ENCODE assay signal across 24 cellular contexts in genomic region chr14:37894463-37894862, GRCh38.
A peak's percentile ranks its signal among the peaks of the same experiment; 100 is the strongest.
DNase-seq lines count a peak whose midpoint lies in the region; ATAC-seq, FAIRE-seq and TF ChIP-seq lines count a peak whose summit lies in the region.
"Had no signal": no experiment of that assay in that cellular context is flagged by ENCODE, and none has a peak within 500 bp of the region (broad histone marks: within the 10 kb centered on the region; RNA-seq: fewer than 3 reads in every experiment).

No MANE protein-coding gene starts in this region.

- no peak for TF ChIP-seq RAD21 in H1 (IDR thresholded peaks at IDR 0.05 in 1 of 2, conservative IDR thresholded peaks at IDR 0.05 in 1 of 2; ENCODE audit: low read depth in 2 of 2, low read length in 2 of 2)

- H3K4ac ChIP-seq in H1 (replicated peaks; ENCODE audit: insufficient read length, low read depth, low read length): no peak overlapping the region

- TF ChIP-seq POLR2A in H1 (IDR thresholded peaks at IDR 0.05; ENCODE audit: control extremely low read depth in 1 of 2, low read depth in 2 of 2, low read length in 2 of 2): no peak

- H3K36me3 ChIP-seq in GM23338 (ENCODE audit: insufficient read depth) (no peaks in the 10 kb centered on the region), HUES64 (ENCODE audit: insufficient read depth, low read length) (no peaks in the 10 kb centered on the region), H1 (ENCODE audit: control insufficient read depth in 2 of 4, insufficient read depth in 4 of 4, low read length in 3 of 4) (no peaks in the 10 kb centered on the region)
- H3K36me3 ChIP-seq: BLaER1 had no signal

- H3K27ac ChIP-seq in GM23338 (ENCODE audit: low read depth) (no peak overlapping the region), HUES64 (ENCODE audit: low read depth, low read length) (0 out of 2 replicates have a peak overlapping the region, but pooled peaks have one; percentile 19), H1 (ENCODE audit: low read depth, low read length) (no peak overlapping the region)
- H3K27ac ChIP-seq in CD4-positive, alpha-beta T cell (ENCODE audit: low read depth, low read length): no peak overlapping the region
- H3K27ac ChIP-seq: 22Rv1, BLaER1, C4-2B had no signal

- 19% methylated on average over 1 of the region's 1 CpG for WGBS in HUES64
- 76% methylated on average over 1 of the region's 1 CpG; no CpG with 5 or more reads in 1 of the 2 experiments for WGBS in H1 (ENCODE audit: extremely low coverage in 1 of 2, insufficient coverage in 1 of 2, insufficient read length in 1 of 2, insufficient replicate concordance in 2 of 2, low coverage in 1 of 2, low lambda C conversion rate in 2 of 2, missing lambda C conversion rate in 1 of 2), 2 experiments

- H4K8ac ChIP-seq in H1 (ENCODE audit: extremely low read depth, insufficient read depth, low read length): no peak overlapping the region

- H3K36me3 Mint-ChIP-seq in GM23338 (ENCODE audit: low read depth): peaks cover 9% of the 10 kb centered on the region
- no peaks in the 10 kb centered on the region for H3K36me3 Mint-ChIP-seq in CD4-positive, alpha-beta T cell (ENCODE audit: low read depth)
- no peaks in the 10 kb centered on the region for H3K36me3 Mint-ChIP-seq in activated naive CD4-positive, alpha-beta T cell treated with anti-CD3 and anti-CD28 coated beads for 36 hours (ENCODE audit: low read depth)
- H3K36me3 Mint-ChIP-seq: CD4-positive, CD25-positive, alpha-beta regulatory T cell; CD8-positive, alpha-beta memory T cell had no signal

- H3K56ac ChIP-seq in H1 (replicated peaks; ENCODE audit: insufficient read length, low read depth, low read length): no peak overlapping the region

- no peak overlapping the region for H3K27ac Mint-ChIP-seq in GM23338
- no peak overlapping the region for H3K27ac Mint-ChIP-seq in CD4-positive, alpha-beta T cell
- no peak overlapping the region for H3K27ac Mint-ChIP-seq in activated naive CD4-positive, alpha-beta T cell treated with anti-CD3 and anti-CD28 coated beads for 36 hours
- H3K27ac Mint-ChIP-seq: B cell; CD4-positive, CD25-positive, alpha-beta regulatory T cell had no signal

- CTCF ChIA-PET in H1 (lab: Charles Lee; ENCODE audit: partially characterized antibody): interaction anchor here (0.6 to 2.6 kb wide), 3 partner anchors 8 to 185 kb away, joined by 3 to 8 read pairs (median 3); no protein-coding TSS in a partner anchor
- CTCF ChIA-PET in CD4-positive, alpha-beta T cell (lab: Charles Lee): no interaction called here
- CTCF ChIA-PET in activated naive CD4-positive, alpha-beta T cell treated with anti-CD3 and anti-CD28 coated beads for 36 hours (lab: Charles Lee): no interaction called here

- H2BK12ac ChIP-seq in H1 (ENCODE audit: low read depth, low read length): no peak overlapping the region

- H2BK15ac ChIP-seq in H1 (ENCODE audit: low read length): no peak overlapping the region

- H2AK5ac ChIP-seq in H1 (ENCODE audit: low read depth, low read length): no peak overlapping the region

- no peak for FAIRE-seq in H1 (lab: Jason Lieb, UNC)
- FAIRE-seq: A204.1, D721Med, GM12891, GM18507 had no signal

- DNase-seq in GM23338 (ENCODE audit: low spot score) (no peak), H1 (ENCODE audit: low read depth in 1 of 2, low spot score in 2 of 2) (peak in 1 of 2 experiments; percentile 41), iPS DF 19.7 (ENCODE audit: low read depth, low spot score) (peak; percentile 33), hippocampal formation (lab: John Stamatoyannopoulos, UW) (no peak)
- no peak for DNase-seq in CD4-positive, alpha-beta T cell
- no peak for DNase-seq in activated naive CD4-positive, alpha-beta T cell treated with anti-CD3 and anti-CD28 coated beads for 36 hours
- no peak for DNase-seq in effector CD8-positive, alpha-beta T cell (lab: John Stamatoyannopoulos, UW)
- DNase-seq: CD4-positive, CD25-positive, alpha-beta regulatory T cell; CD8-positive, alpha-beta memory T cell; DMS53; DMS79 treated with DMSO at 0.1 percent for 48 hours; GF-D8; GOT3; H7; HCEC 1CT had no signal

- H3K4me1 Mint-ChIP-seq in GM23338: peaks cover 17% of the 10 kb centered on the region
- H3K4me1 Mint-ChIP-seq in CD4-positive, alpha-beta T cell (ENCODE audit: low read depth): no peaks in the 10 kb centered on the region
- H3K4me1 Mint-ChIP-seq in activated naive CD4-positive, alpha-beta T cell treated with anti-CD3 and anti-CD28 coated beads for 36 hours (ENCODE audit: low read depth): no peaks in the 10 kb centered on the region
- H3K4me1 Mint-ChIP-seq: B cell; CD4-positive, CD25-positive, alpha-beta regulatory T cell; CD8-positive, alpha-beta memory T cell had no signal

- POLR2A ChIA-PET in H1 (lab: Charles Lee; ENCODE audit: partially characterized antibody): interaction anchor here (1.4 to 1.6 kb wide), 2 partner anchors 310 to 314 kb away, joined by 3 read pairs; partner anchors contain the start of gene SSTR1
- POLR2A ChIA-PET in CD4-positive, alpha-beta T cell (lab: Charles Lee): no interaction called here

- no peak overlapping the region for H4K91ac ChIP-seq in H1 (replicated peaks; ENCODE audit: insufficient read length, low read length)

- peak overlapping the region; percentile 7; the same call in 1 of the 2 replicates for H3K4me3 ChIP-seq in GM23338
- H3K4me3 ChIP-seq in HUES64 (ENCODE audit: low read length): no peak overlapping the region
- no peak overlapping the region for H3K4me3 ChIP-seq in H1 (ENCODE audit: extremely low read depth in 1 of 4, insufficient read depth in 2 of 4, low read depth in 3 of 4, low read length in 4 of 4)
- H3K4me3 ChIP-seq: BLaER1 had no signal

- H4K5ac ChIP-seq in H1 (ENCODE audit: insufficient read length, low read depth, low read length): no peak overlapping the region

- H3K18ac ChIP-seq in H1 (ENCODE audit: extremely low read depth, low read length): no peak overlapping the region

- no peak overlapping the region for H3K14ac ChIP-seq in H1 (ENCODE audit: insufficient read length)

- H2BK20ac ChIP-seq in H1 (ENCODE audit: low read length): no peak overlapping the region

- no peak for TF ChIP-seq CTCF in GM23338 (conservative IDR thresholded peaks at IDR 0.05; ENCODE audit: low read depth in 2 of 2)
- TF ChIP-seq CTCF in H1 (IDR thresholded peaks at IDR 0.05; ENCODE audit: control extremely low read depth in 1 of 3, insufficient read depth in 1 of 3, low read depth in 1 of 3, low read length in 3 of 3): no peak
- no peak for TF ChIP-seq CTCF in CD4-positive, alpha-beta T cell (IDR thresholded peaks at IDR 0.05)

- H3K4me2 ChIP-seq in GM23338 (peak overlapping the region; percentile 58), H1 (ENCODE audit: insufficient read depth in 1 of 2, low read depth in 2 of 2, low read length in 2 of 2) (peak overlapping the region; percentile 32 to 42; a peak in 2 of 4 replicates)
- H3K4me2 ChIP-seq: BLaER1 had no signal

- H3K9me2 ChIP-seq in GM23338 (ENCODE audit: insufficient read depth): 0 out of 2 replicates have a peak, but pooled peaks cover 3% of the 10 kb centered on the region

- no peaks in the 10 kb centered on the region for H3F3A ChIP-seq in GM23338 (replicated peaks; ENCODE audit: low read depth)

- no peak overlapping the region for H2AFZ ChIP-seq in GM23338
- H2AFZ ChIP-seq in H1 (ENCODE audit: low read length): no peak overlapping the region

- H3K4me1 ChIP-seq in GM23338 (ENCODE audit: insufficient read depth) (peaks cover 14% of the 10 kb centered on the region), HUES64 (ENCODE audit: insufficient read depth, low read length) (peaks cover 18% of the 10 kb centered on the region), H1 (replicated peaks in 1 of 4; ENCODE audit: control insufficient read depth in 3 of 4, insufficient read depth in 4 of 4, low read length in 3 of 4) (peaks cover 0 to 4% (median 3%) of the 10 kb centered on the region in 4 experiments; a peak in 2 of 7 replicates)
- H3K4me1 ChIP-seq: BLaER1 had no signal

- H3K79me1 ChIP-seq in H1 (ENCODE audit: low read depth, low read length): no peaks in the 10 kb centered on the region

- peak; percentile 31; the same call in 2 of the 3 replicates for ATAC-seq in GM23338
- ATAC-seq in CD4-positive, alpha-beta T cell (ENCODE audit: poor library complexity): no peak

- H2BK5ac ChIP-seq in H1 (ENCODE audit: low read depth, low read length): no peak overlapping the region

- H4K20me1 ChIP-seq in GM23338 (replicated peaks; ENCODE audit: insufficient read depth) (no peaks in the 10 kb centered on the region), H1 (replicated peaks in 1 of 2; ENCODE audit: control insufficient read depth in 1 of 2, insufficient read depth in 2 of 2, low read length in 2 of 2) (no peaks in the 10 kb centered on the region)
- H4K20me1 ChIP-seq: BLaER1 had no signal

- peaks cover 24% of the 10 kb centered on the region for H3K9me3 Mint-ChIP-seq in GM23338
- H3K9me3 Mint-ChIP-seq in CD4-positive, alpha-beta T cell: no peaks in the 10 kb centered on the region
- H3K9me3 Mint-ChIP-seq in activated naive CD4-positive, alpha-beta T cell treated with anti-CD3 and anti-CD28 coated beads for 36 hours: peaks cover 2% of the 10 kb centered on the region
- H3K9me3 Mint-ChIP-seq: CD4-positive, CD25-positive, alpha-beta regulatory T cell; CD8-positive, alpha-beta memory T cell had no signal

- no peak for TF ChIP-seq EP300 in H1 (IDR thresholded peaks at IDR 0.05; ENCODE audit: borderline replicate concordance in 1 of 2, low read depth in 2 of 2, low read length in 2 of 2)

- H3K27me3 Mint-ChIP-seq in GM23338 (ENCODE audit: insufficient read depth, low read depth, poor library complexity): peaks cover 1% of the 10 kb centered on the region
- peaks cover 3% of the 10 kb centered on the region for H3K27me3 Mint-ChIP-seq in CD4-positive, alpha-beta T cell
- peaks cover 22% of the 10 kb centered on the region for H3K27me3 Mint-ChIP-seq in activated naive CD4-positive, alpha-beta T cell treated with anti-CD3 and anti-CD28 coated beads for 36 hours (ENCODE audit: low read depth)
- H3K27me3 Mint-ChIP-seq: B cell had no signal

- intact Hi-C loops in CD4-positive, alpha-beta T cell (cut with DNase I, micrococcal nuclease): no loop called here
- intact Hi-C loops in activated naive CD4-positive, alpha-beta T cell treated with anti-CD3 and anti-CD28 coated beads for 36 hours (cut with micrococcal nuclease): no loop called here

- H3K23ac ChIP-seq in H1 (ENCODE audit: insufficient read length): no peak overlapping the region

- no peak overlapping the region for H3K9ac ChIP-seq in HUES64 (ENCODE audit: low read depth, low read length)
- H3K9ac ChIP-seq in H1 (replicated peaks in 1 of 4; ENCODE audit: extremely low read depth in 1 of 4, low read depth in 3 of 4, low read length in 3 of 4): no peak overlapping the region
- H3K9ac ChIP-seq: BLaER1 had no signal

- no peaks in the 10 kb centered on the region for H3K79me2 ChIP-seq in GM23338 (replicated peaks; ENCODE audit: insufficient read depth)
- no peaks in the 10 kb centered on the region for H3K79me2 ChIP-seq in H1 (ENCODE audit: control insufficient read depth in 1 of 2, insufficient read depth in 2 of 2, low read length in 2 of 2)

- H3K27me3 ChIP-seq in GM23338 (ENCODE audit: insufficient read depth): no peaks in the 10 kb centered on the region
- no peaks in the 10 kb centered on the region for H3K27me3 ChIP-seq in HUES64 (ENCODE audit: insufficient read depth, low read length)
- no peaks in the 10 kb centered on the region; a peak in 1 of 7 replicates for H3K27me3 ChIP-seq in H1 (replicated peaks in 1 of 4; ENCODE audit: control insufficient read depth in 3 of 4, extremely low read depth in 1 of 4, insufficient read depth in 3 of 4, low read length in 3 of 4)
- H3K27me3 ChIP-seq in CD4-positive, alpha-beta T cell (ENCODE audit: control insufficient read depth, insufficient read depth, low read length): no peaks in the 10 kb centered on the region
- H3K27me3 ChIP-seq: BLaER1 had no signal

- H3K9me3 ChIP-seq in HUES64 (ENCODE audit: insufficient read depth, low read depth, low read length) (peaks cover 8% of the 10 kb centered on the region; the same call in 1 of the 2 replicates), H1 (ENCODE audit: insufficient read depth in 2 of 2, low read depth in 1 of 2, low read length in 1 of 2) (peaks cover 0 to 9% of the 10 kb centered on the region in 2 experiments; a peak in 1 of 4 replicates)
- no peaks in the 10 kb centered on the region for H3K9me3 ChIP-seq in CD4-positive, alpha-beta T cell (ENCODE audit: control insufficient read depth, low read length)

- H2BK120ac ChIP-seq in H1 (replicated peaks; ENCODE audit: low read depth, low read length): no peak overlapping the region

- no peak overlapping the region for H3K4me3 Mint-ChIP-seq in GM23338
- no peak overlapping the region for H3K4me3 Mint-ChIP-seq in CD4-positive, alpha-beta T cell
- no peak overlapping the region for H3K4me3 Mint-ChIP-seq in activated naive CD4-positive, alpha-beta T cell treated with anti-CD3 and anti-CD28 coated beads for 36 hours
- H3K4me3 Mint-ChIP-seq: B cell; CD4-positive, CD25-positive, alpha-beta regulatory T cell; CD8-positive, alpha-beta memory T cell had no signal

- no peaks in the 10 kb centered on the region for H3K23me2 ChIP-seq in H1 (ENCODE audit: low read depth, low read length)
